Comparison of ENCODE assay signal across 17 cellular contexts in the genomic region with DNA sequence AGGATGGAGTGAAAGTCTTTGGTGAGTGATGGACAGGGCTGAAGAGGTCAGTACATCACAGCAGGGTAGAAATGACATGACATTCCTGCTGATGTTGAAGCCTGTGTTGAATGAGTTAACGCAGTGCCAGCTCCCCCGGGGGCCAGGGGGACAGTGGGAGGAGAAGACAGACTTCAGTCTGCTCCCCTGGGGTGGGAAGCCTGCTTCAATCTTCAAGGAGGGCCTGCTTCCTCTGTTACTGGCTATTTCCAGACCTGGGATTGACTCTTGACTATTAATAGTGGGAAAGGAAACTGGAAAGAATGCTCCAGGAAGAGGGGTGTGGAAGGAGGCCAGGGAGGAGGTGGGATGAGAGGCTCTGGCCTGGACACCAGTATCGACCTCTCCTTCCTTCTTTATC.
"Had no signal": no experiment of that assay in that cellular context is flagged by ENCODE, and none has a peak within 500 bp of the region (broad histone marks: within the 10 kb centered on the region; RNA-seq: fewer than 3 reads in every experiment).

No MANE protein-coding gene starts in this region.

- ATAC-seq: activated T-cell treated with anti-CD3 and anti-CD28 coated beads, Interleukin-2, amount 50 U/mL, for 4 hours; lower lobe of right lung; naive thymus-derived CD4-positive, alpha-beta T cell; sciatic nerve had no signal

- H3K4me1 ChIP-seq: lower lobe of right lung had no signal

- H3K36me3 ChIP-seq: brain microvascular endothelial cell, lower lobe of right lung had no signal

- H3K4me3 ChIP-seq: lower lobe of right lung had no signal

- H3K27me3 ChIP-seq: brain microvascular endothelial cell had no signal

- H3K9me3 ChIP-seq: lower lobe of right lung had no signal

- DNase-seq: activated CD4-positive, alpha-beta memory T cell treated with anti-CD3 and anti-CD28 coated beads for 36 hours; activated CD4-positive, alpha-beta T cell treated with anti-CD3 and anti-CD28 coated beads for 1 hour; activated effector memory CD4-positive, alpha-beta T cell treated with anti-CD3 and anti-CD28 coated beads, Interleukin-2, amount 50 U/mL, for 16 hours; activated T-cell treated with anti-CD3 and anti-CD28 coated beads, Interleukin-2, amount 50 U/mL, for 4 hours; amygdala; brain microvascular endothelial cell; hippocampal formation; kidney glomerular epithelial cell; lower lobe of right lung; naive thymus-derived CD4-positive, alpha-beta T cell; nucleus accumbens; stimulated activated CD4-positive, alpha-beta T cell treated with anti-CD3 and anti-CD28 coated beads, Interleukin-12 subunit alpha, Interleukin-12 subunit beta, amount 100 ng/mL, for 4 hours; stimulated activated naive CD4-positive, alpha-beta T cell; T-helper 2 cell; trophoblast cell had no signal

- H3K27ac ChIP-seq: brain microvascular endothelial cell, epithelial cell of prostate, lower lobe of right lung had no signal
